Comparison of ENCODE assay signal across 2 cellular contexts in genomic region chr22:50302564-50302963, GRCh38.
TF ChIP-seq lines count a peak whose summit lies in the region.

No MANE protein-coding gene starts in this region.

TF ChIP-seq in HEK293, 187 proteins besides CTCF, POLR2A, EP300 and RAD21:
- TF ChIP-seq ZNF549 (tag by site-specific recombination; IDR thresholded peaks at IDR 0.05), result no peak
- no peak for TF ChIP-seq BCL11A (tag by site-specific recombination; IDR thresholded peaks at IDR 0.05; ENCODE audit: low read depth)
- no peak for TF ChIP-seq ZXDB (tag by site-specific recombination; IDR thresholded peaks at IDR 0.05)
- TF ChIP-seq SP2 (tag by site-specific recombination; IDR thresholded peaks at IDR 0.05), result peak; percentile 20
- TF ChIP-seq ZFHX2 (tag by site-specific recombination; conservative IDR thresholded peaks at IDR 0.05), result no peak
- TF ChIP-seq ZBTB26 (tag by site-specific recombination; optimal IDR thresholded peaks at IDR 0.05), result no peak
- TF ChIP-seq ZNF398 (tag by site-specific recombination; IDR thresholded peaks at IDR 0.05), result 0 out of 2 replicates have a peak, but pooled peaks have one; percentile 17
TF ChIP-seq in HEK293: peak in this region for 2.

TF ChIP-seq in GM12878, 131 proteins besides CTCF, POLR2A, EP300 and RAD21:
- TF ChIP-seq E4F1 (IDR thresholded peaks at IDR 0.05; ENCODE audit: borderline replicate concordance, partially characterized antibody) (no peak), YBX1 (IDR thresholded peaks at IDR 0.05) (no peak), SREBF2 (IDR thresholded peaks at IDR 0.05; ENCODE audit: low read length) (no peak), IKZF2 (IDR thresholded peaks at IDR 0.05) (no peak), STAT3 (IDR thresholded peaks at IDR 0.05; ENCODE audit: low read depth, low read length) (no peak), POLR2AphosphoS2 (IDR thresholded peaks at IDR 0.05; ENCODE audit: low read depth, low read length) (no peak), TCF7 (IDR thresholded peaks at IDR 0.05; ENCODE audit: borderline replicate concordance) (no peak), USF2 (IDR thresholded peaks at IDR 0.05; ENCODE audit: borderline replicate concordance, low read depth, low read length) (no peak)
TF ChIP-seq in GM12878: peak in this region for 0.
